In genomic region chr7:73742753-73743641, GRCh38 we compare ENCODE assay signal across 1 cellular context.
TF ChIP-seq lines count a peak whose summit lies in the region.

No MANE protein-coding gene starts in this region.

TF ChIP-seq in WTC11, 78 proteins besides CTCF, POLR2A, EP300 and RAD21 (continued from another document):
- TF ChIP-seq USF1 (CRISPR knock-in tag; IDR thresholded peaks at IDR 0.05) (peak; percentile 99), MXD4 (CRISPR knock-in tag; IDR thresholded peaks at IDR 0.05; ENCODE audit: borderline replicate concordance) (no peak), MAX (CRISPR knock-in tag; IDR thresholded peaks at IDR 0.05) (peak; percentile 76), HMGXB4 (CRISPR knock-in tag; IDR thresholded peaks at IDR 0.05) (no peak), E2F5 (CRISPR knock-in tag; IDR thresholded peaks at IDR 0.05) (no peak), ZNF121 (CRISPR knock-in tag; IDR thresholded peaks at IDR 0.05) (0 out of 2 replicates have a peak, but pooled peaks have one; percentile 18), ZNF416 (CRISPR knock-in tag; IDR thresholded peaks at IDR 0.05) (peak; percentile 27; the same call in 1 of the 2 replicates), E2F4 (CRISPR knock-in tag; IDR thresholded peaks at IDR 0.05; ENCODE audit: borderline replicate concordance, low read depth) (no peak), ELF4 (CRISPR knock-in tag; IDR thresholded peaks at IDR 0.05; ENCODE audit: low read depth) (no peak), ZNF671 (CRISPR knock-in tag; IDR thresholded peaks at IDR 0.05) (no peak), ZBTB21 (CRISPR knock-in tag; IDR thresholded peaks at IDR 0.05; ENCODE audit: borderline replicate concordance) (no peak; the same call in none of the 2 replicates), USF2 (CRISPR knock-in tag; IDR thresholded peaks at IDR 0.05) (peak; percentile 99), ZNF423 (CRISPR knock-in tag; IDR thresholded peaks at IDR 0.05) (peak; percentile 99), GTF2I (CRISPR knock-in tag; conservative IDR thresholded peaks at IDR 0.05) (peak; percentile 4; the same call in 1 of the 2 replicates), RORB (CRISPR knock-in tag; IDR thresholded peaks at IDR 0.05) (no peak), SP1 (CRISPR knock-in tag; conservative IDR thresholded peaks at IDR 0.05) (peak; percentile 78; the same call in 1 of the 2 replicates), CREB1 (CRISPR knock-in tag; IDR thresholded peaks at IDR 0.05) (no peak)
